In the genomic region with DNA sequence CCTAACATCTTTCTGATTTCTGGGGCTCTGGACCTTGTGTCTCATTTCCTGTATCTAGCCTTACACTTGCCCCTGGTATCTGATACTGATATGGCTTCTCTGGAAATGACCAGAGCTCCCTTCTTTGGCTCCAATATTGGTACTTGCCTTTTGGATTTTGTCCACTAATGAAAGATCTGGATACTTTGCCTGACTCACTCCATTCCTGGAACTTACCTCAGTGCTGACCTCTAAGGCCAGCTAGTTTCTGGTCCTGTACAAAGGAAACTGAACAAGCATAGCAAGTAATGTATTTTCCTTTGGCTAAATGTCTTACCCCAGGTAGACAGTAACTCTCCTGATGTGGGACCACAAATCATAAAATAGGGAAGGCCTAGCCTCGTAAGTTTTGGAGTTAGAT, we compare ENCODE assay signal across 27 cellular contexts.
DNase-seq lines count a peak whose midpoint lies in the region; ATAC-seq and TF ChIP-seq lines count a peak whose summit lies in the region.
"Had no signal": no experiment of that assay in that cellular context is flagged by ENCODE, and none has a peak within 500 bp of the region (broad histone marks: within the 10 kb centered on the region; RNA-seq: fewer than 3 reads in every experiment).

No MANE protein-coding gene starts in this region.

- H3K9me2 ChIP-seq in GM23338 (ENCODE audit: insufficient read depth), result no peaks in the 10 kb centered on the region; the same call in 1 of the 2 replicates

- H3K27ac Mint-ChIP-seq in activated CD8-positive, alpha-beta T cell treated with anti-CD3 and anti-CD28 coated beads, Interleukin-2, amount 10 ng/mL, durations not matched to agents 7 days and 5 days, result peak overlapping the region; percentile 4
- no peak overlapping the region for H3K27ac Mint-ChIP-seq in activated CD8-positive, alpha-beta T cell treated with anti-CD3 and anti-CD28 coated beads for 36 hours
- no peak overlapping the region for H3K27ac Mint-ChIP-seq in GM23338
- H3K27ac Mint-ChIP-seq: mesothelial cell of epicardium, natural killer cell, WTC11 had no signal

- no peaks in the 10 kb centered on the region for H3K27me3 ChIP-seq in esophagus muscularis mucosa
- no peaks in the 10 kb centered on the region for H3K27me3 ChIP-seq in right cardiac atrium (ENCODE audit: control insufficient read depth, insufficient read depth)
- no peaks in the 10 kb centered on the region for H3K27me3 ChIP-seq in GM23338 (ENCODE audit: insufficient read depth)
- H3K27me3 ChIP-seq: BE2C, foreskin keratinocyte had no signal

- intact Hi-C loops in activated CD8-positive, alpha-beta T cell treated with anti-CD3 and anti-CD28 coated beads for 36 hours (cut with micrococcal nuclease), result no loop called here
- intact Hi-C loops in esophagus muscularis mucosa (cut with DNase I), result no loop called here
- intact Hi-C loops in right cardiac atrium (cut with DNase I), result no loop called here

- WGBS in esophagus muscularis mucosa, result 92% methylated on average over 1 of the region's 1 CpG
- WGBS in right cardiac atrium, result 87% methylated on average over 1 of the region's 1 CpG

- H3K9me3 ChIP-seq in esophagus muscularis mucosa, result no peaks in the 10 kb centered on the region
- H3K9me3 ChIP-seq in right cardiac atrium (ENCODE audit: control insufficient read depth, low read length), result no peaks in the 10 kb centered on the region
- H3K9me3 ChIP-seq: BE2C, Caco-2 had no signal

- no peak overlapping the region for H2AFZ ChIP-seq in GM23338
- H2AFZ ChIP-seq: parathyroid adenoma had no signal

- no peaks in the 10 kb centered on the region for H3K36me3 ChIP-seq in esophagus muscularis mucosa
- no peaks in the 10 kb centered on the region for H3K36me3 ChIP-seq in GM23338 (ENCODE audit: insufficient read depth)
- H3K36me3 ChIP-seq: BE2C had no signal

- no peaks in the 10 kb centered on the region for H4K20me1 ChIP-seq in GM23338 (replicated peaks; ENCODE audit: insufficient read depth)

- no peak overlapping the region for H3K4me2 ChIP-seq in GM23338

- POLR2A ChIA-PET in activated CD8-positive, alpha-beta T cell treated with anti-CD3 and anti-CD28 coated beads, Interleukin-2, amount 10 ng/mL, durations not matched to agents 7 days and 5 days (lab: Charles Lee), result no interaction called here
- POLR2A ChIA-PET in activated CD8-positive, alpha-beta T cell treated with anti-CD3 and anti-CD28 coated beads for 36 hours (lab: Charles Lee), result no interaction called here

- H3K4me1 ChIP-seq in esophagus muscularis mucosa (no peaks in the 10 kb centered on the region), right cardiac atrium (ENCODE audit: control insufficient read depth, insufficient read depth, low read length) (no peaks in the 10 kb centered on the region), GM23338 (ENCODE audit: insufficient read depth) (no peaks in the 10 kb centered on the region)
- H3K4me1 ChIP-seq: BE2C, Caco-2, foreskin keratinocyte, parathyroid adenoma had no signal

- no peaks in the 10 kb centered on the region for H3K27me3 Mint-ChIP-seq in activated CD8-positive, alpha-beta T cell treated with anti-CD3 and anti-CD28 coated beads, Interleukin-2, amount 10 ng/mL, durations not matched to agents 7 days and 5 days (ENCODE audit: low read depth)
- no peaks in the 10 kb centered on the region for H3K27me3 Mint-ChIP-seq in activated CD8-positive, alpha-beta T cell treated with anti-CD3 and anti-CD28 coated beads for 36 hours
- peaks cover 3% of the 10 kb centered on the region for H3K27me3 Mint-ChIP-seq in GM23338 (ENCODE audit: insufficient read depth, low read depth, poor library complexity)

- no peaks in the 10 kb centered on the region for H3K36me3 Mint-ChIP-seq in activated CD8-positive, alpha-beta T cell treated with anti-CD3 and anti-CD28 coated beads, Interleukin-2, amount 10 ng/mL, durations not matched to agents 7 days and 5 days (ENCODE audit: low read depth)
- H3K36me3 Mint-ChIP-seq in activated CD8-positive, alpha-beta T cell treated with anti-CD3 and anti-CD28 coated beads for 36 hours (ENCODE audit: low read depth), result no peaks in the 10 kb centered on the region
- peaks cover 4% of the 10 kb centered on the region; the same call in 1 of the 3 replicates for H3K36me3 Mint-ChIP-seq in GM23338 (ENCODE audit: low read depth)
- H3K36me3 Mint-ChIP-seq: mesothelial cell of epicardium, natural killer cell had no signal

- H3K9me3 Mint-ChIP-seq in activated CD8-positive, alpha-beta T cell treated with anti-CD3 and anti-CD28 coated beads, Interleukin-2, amount 10 ng/mL, durations not matched to agents 7 days and 5 days (ENCODE audit: insufficient read depth), result peaks cover 4% of the 10 kb centered on the region
- no peaks in the 10 kb centered on the region for H3K9me3 Mint-ChIP-seq in activated CD8-positive, alpha-beta T cell treated with anti-CD3 and anti-CD28 coated beads for 36 hours
- H3K9me3 Mint-ChIP-seq in GM23338, result peaks cover 6% of the 10 kb centered on the region
- H3K9me3 Mint-ChIP-seq: natural killer cell had no signal

- no peaks in the 10 kb centered on the region for H3K4me1 Mint-ChIP-seq in activated CD8-positive, alpha-beta T cell treated with anti-CD3 and anti-CD28 coated beads, Interleukin-2, amount 10 ng/mL, durations not matched to agents 7 days and 5 days (ENCODE audit: low read depth)
- H3K4me1 Mint-ChIP-seq in activated CD8-positive, alpha-beta T cell treated with anti-CD3 and anti-CD28 coated beads for 36 hours (ENCODE audit: low read depth), result peaks cover 12% of the 10 kb centered on the region
- H3K4me1 Mint-ChIP-seq in GM23338, result no peaks in the 10 kb centered on the region
- H3K4me1 Mint-ChIP-seq: mesothelial cell of epicardium, WTC11 had no signal

- ATAC-seq in activated CD8-positive, alpha-beta T cell treated with anti-CD3 and anti-CD28 coated beads, Interleukin-2, amount 10 ng/mL, durations not matched to agents 7 days and 5 days, result no peak
- ATAC-seq in activated CD8-positive, alpha-beta T cell treated with anti-CD3 and anti-CD28 coated beads for 36 hours, result no peak
- peak; percentile 73 to 88 for ATAC-seq in right cardiac atrium
- no peak for ATAC-seq in GM21825 (IDR thresholded peaks at IDR 0.05; ENCODE audit: unreplicated experiment)
- no peak for ATAC-seq in HG02571 (IDR thresholded peaks at IDR 0.05; ENCODE audit: unreplicated experiment)
- no peak for ATAC-seq in GM23338
- ATAC-seq: foreskin keratinocyte, HCT116, natural killer cell, WTC11 had no signal

- H3F3A ChIP-seq in GM23338 (replicated peaks; ENCODE audit: low read depth), result no peaks in the 10 kb centered on the region

- H3K27ac ChIP-seq in esophagus muscularis mucosa (replicated peaks in 1 of 4), result peak overlapping the region in 3 of 4 donors; percentile 3 to 19 (median 13)
- H3K27ac ChIP-seq in right cardiac atrium (ENCODE audit: low read length), result no peak overlapping the region
- no peak overlapping the region for H3K27ac ChIP-seq in GM23338 (ENCODE audit: low read depth)
- H3K27ac ChIP-seq: 22Rv1, foreskin keratinocyte, parathyroid adenoma, SK-N-MC had no signal

- H3K79me2 ChIP-seq in GM23338 (replicated peaks; ENCODE audit: insufficient read depth), result no peaks in the 10 kb centered on the region
- H3K79me2 ChIP-seq: parathyroid adenoma had no signal

- TF ChIP-seq POLR2A in esophagus muscularis mucosa (IDR thresholded peaks at IDR 0.05; ENCODE audit: low read depth), result no peak

- TF ChIP-seq EP300 in esophagus muscularis mucosa (IDR thresholded peaks at IDR 0.05), result no peak

- H3K4me3 Mint-ChIP-seq in activated CD8-positive, alpha-beta T cell treated with anti-CD3 and anti-CD28 coated beads, Interleukin-2, amount 10 ng/mL, durations not matched to agents 7 days and 5 days, result no peak overlapping the region
- H3K4me3 Mint-ChIP-seq in activated CD8-positive, alpha-beta T cell treated with anti-CD3 and anti-CD28 coated beads for 36 hours, result no peak overlapping the region
- no peak overlapping the region for H3K4me3 Mint-ChIP-seq in GM23338
- H3K4me3 Mint-ChIP-seq: mesothelial cell of epicardium, natural killer cell, WTC11 had no signal

- CTCF ChIA-PET in activated CD8-positive, alpha-beta T cell treated with anti-CD3 and anti-CD28 coated beads, Interleukin-2, amount 10 ng/mL, durations not matched to agents 7 days and 5 days (lab: Charles Lee), result no interaction called here
- CTCF ChIA-PET in activated CD8-positive, alpha-beta T cell treated with anti-CD3 and anti-CD28 coated beads for 36 hours (lab: Charles Lee), result no interaction called here

- H3K4me3 ChIP-seq in esophagus muscularis mucosa (no peak overlapping the region), right cardiac atrium (ENCODE audit: low read length) (no peak overlapping the region), GM23338 (no peak overlapping the region)
- H3K4me3 ChIP-seq: SK-N-MC, skin epidermis had no signal

- no peak for TF ChIP-seq CTCF in activated CD8-positive, alpha-beta T cell treated with anti-CD3 and anti-CD28 coated beads for 36 hours (IDR thresholded peaks at IDR 0.05)
- no peak for TF ChIP-seq CTCF in esophagus muscularis mucosa (IDR thresholded peaks at IDR 0.05)
- no peak for TF ChIP-seq CTCF in GM23338 (conservative IDR thresholded peaks at IDR 0.05; ENCODE audit: low read depth in 2 of 2)

- DNase-seq in activated CD8-positive, alpha-beta T cell treated with anti-CD3 and anti-CD28 coated beads, Interleukin-2, amount 10 ng/mL, durations not matched to agents 7 days and 5 days, result no peak
- DNase-seq in activated CD8-positive, alpha-beta T cell treated with anti-CD3 and anti-CD28 coated beads for 36 hours, result no peak
- no peak for DNase-seq in esophagus muscularis mucosa (ENCODE audit: extremely low spot score)
- DNase-seq in right cardiac atrium, result no peak
- no peak for DNase-seq in NCI-H146 treated with DMSO at 0.1 percent for 48 hours (lab: John Stamatoyannopoulos, UW; ENCODE audit: unreplicated experiment)
- DNase-seq in GM23338 (ENCODE audit: low spot score), result no peak
- DNase-seq: activated CD4-positive, alpha-beta T cell treated with anti-CD3 and anti-CD28 coated beads, Interleukin-2, amount 50 U/mL, for 4 hours; activated gamma-delta T cell treated with Interleukin-2 at 50 U/mL for 16 hours; BE2C; Caco-2; EL; foreskin keratinocyte; Kasumi-1; kidney glomerular epithelial cell; natural killer cell; NCI-H1105; stimulated activated CD4-positive, alpha-beta T cell treated with anti-CD3 and anti-CD28 coated beads, Interleukin-2, amount 100 ng/mL, for 48 hours; stimulated activated naive CD4-positive, alpha-beta T cell treated with Interleukin-2 at 50 U/mL for 16 hours had no signal

TF ChIP-seq in GM23338, 12 proteins besides CTCF, POLR2A, EP300 and RAD21 (continues in another document):
- TF ChIP-seq NANOG (IDR thresholded peaks at IDR 0.05; ENCODE audit: borderline replicate concordance), result no peak

Comparison
In these comparisons a context has a peak if more than half of its experiments do, and no peak if none do; other contexts are left out.
1. ATAC-seq: peak in right cardiac atrium (2 of 2); none in activated CD8-positive, alpha-beta T cell treated with anti-CD3 and anti-CD28 coated beads, Interleukin-2, amount 10 ng/mL, durations not matched to agents 7 days and 5 days (single experiment), activated CD8-positive, alpha-beta T cell treated with anti-CD3 and anti-CD28 coated beads for 36 hours (single experiment), GM21825 (single experiment), HG02571 (single experiment) and GM23338 (single experiment).
2. H3K27ac ChIP-seq: peak in esophagus muscularis mucosa (3 of 4); none in right cardiac atrium (single experiment) and GM23338 (single experiment).